ENCODE assay signal across 21 cellular contexts in the genomic region with DNA sequence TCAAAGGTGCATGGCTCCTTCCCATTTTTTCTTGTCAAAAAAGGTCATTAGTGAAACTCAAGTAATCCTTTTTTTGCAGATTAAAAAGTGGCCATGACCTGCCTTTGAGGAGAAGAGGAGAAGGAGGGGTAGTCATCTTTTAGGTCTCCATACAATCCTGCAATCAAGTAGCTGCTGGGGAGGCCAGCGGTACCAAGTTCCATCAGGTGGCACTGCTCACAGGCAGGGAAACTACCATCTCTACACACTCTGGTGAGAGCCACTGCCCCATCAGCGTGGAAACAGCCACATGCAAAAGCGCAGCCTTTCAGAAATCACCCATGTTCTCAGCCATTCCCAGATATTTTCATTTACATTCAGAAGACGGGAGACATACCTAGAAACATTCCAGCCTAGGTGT.
DNase-seq lines count a peak whose midpoint lies in the region; ATAC-seq and TF ChIP-seq lines count a peak whose summit lies in the region.
"Had no signal": no experiment of that assay in that cellular context is flagged by ENCODE, and none has a peak within 500 bp of the region (broad histone marks: within the 10 kb centered on the region; RNA-seq: fewer than 3 reads in every experiment).

No MANE protein-coding gene starts in this region.

- no peak overlapping the region for H3K4me3 ChIP-seq in KMS-11 (IDR thresholded peaks at IDR 0.05; ENCODE audit: insufficient read depth, low read depth, low read length)
- no peak overlapping the region for H3K4me3 ChIP-seq in mesodermal cell (ENCODE audit: extremely low read depth, insufficient read depth, low read length, poor library complexity, severe bottlenecking)
- no peak overlapping the region for H3K4me3 ChIP-seq in stomach smooth muscle (ENCODE audit: low read length in 2 of 2)
- H3K4me3 ChIP-seq in gastrocnemius medialis = no peak overlapping the region
- H3K4me3 ChIP-seq in trophoblast cell (ENCODE audit: low read depth, low read length) = no peak overlapping the region
- H3K4me3 ChIP-seq: PC-9 had no signal

- H4K12ac ChIP-seq in trophoblast cell (ENCODE audit: low read depth, low read length) = no peak overlapping the region

- peaks cover 43% of the 10 kb centered on the region for H3K4me1 Mint-ChIP-seq in brain
- H3K4me1 Mint-ChIP-seq in activated naive CD8-positive, alpha-beta T cell treated with anti-CD3 and anti-CD28 coated beads, Interleukin-2, amount 50 U/mL, for 24 hours = peaks cover 28% of the 10 kb centered on the region

- H2BK5ac ChIP-seq in trophoblast cell (ENCODE audit: low read depth, low read length, poor library complexity) = no peak overlapping the region

- no peak overlapping the region for H2AK5ac ChIP-seq in trophoblast cell (ENCODE audit: low read length)

- peaks cover under 1% of the 10 kb centered on the region for H3K79me1 ChIP-seq in trophoblast cell (ENCODE audit: low read length)

- no peak overlapping the region for H2BK120ac ChIP-seq in trophoblast cell (ENCODE audit: insufficient read depth, low read length, poor library complexity)

- H3K18ac ChIP-seq in trophoblast cell (ENCODE audit: low read length) = no peak overlapping the region

- no peak overlapping the region for H3K4me3 Mint-ChIP-seq in brain
- H3K4me3 Mint-ChIP-seq in activated naive CD8-positive, alpha-beta T cell treated with anti-CD3 and anti-CD28 coated beads, Interleukin-2, amount 50 U/mL, for 24 hours = no peak overlapping the region
- H3K4me3 Mint-ChIP-seq: CD4-positive, CD25-positive, alpha-beta regulatory T cell; IgD-negative memory B cell had no signal

- H3K4me2 ChIP-seq in KMS-11 (peak overlapping the region; percentile 89), trophoblast cell (ENCODE audit: low read length) (no peak overlapping the region)
- H3K4me2 ChIP-seq: PC-9 had no signal

- no peaks in the 10 kb centered on the region for H3K79me2 ChIP-seq in KMS-11 (ENCODE audit: insufficient read depth, low read depth)
- H3K79me2 ChIP-seq in trophoblast cell (ENCODE audit: control insufficient read depth, insufficient read depth, low read length, poor library complexity) = no peaks in the 10 kb centered on the region

- H3K27ac ChIP-seq in KMS-11 = peak overlapping the region; percentile 65; the same call in 1 of the 2 replicates
- H3K27ac ChIP-seq in mesodermal cell (ENCODE audit: low read depth, low read length, severe bottlenecking) = peak overlapping the region; percentile 30
- peak overlapping the region; percentile 53 for H3K27ac ChIP-seq in stomach smooth muscle (ENCODE audit: low read length)
- no peak overlapping the region for H3K27ac ChIP-seq in gastrocnemius medialis
- H3K27ac ChIP-seq in trophoblast cell (ENCODE audit: low read depth, low read length) = no peak overlapping the region
- H3K27ac ChIP-seq: PC-9 had no signal

- H2BK12ac ChIP-seq in trophoblast cell (ENCODE audit: low read length) = no peak overlapping the region

- H3K36me3 Mint-ChIP-seq in brain = peaks cover 16% of the 10 kb centered on the region
- H3K36me3 Mint-ChIP-seq in activated naive CD8-positive, alpha-beta T cell treated with anti-CD3 and anti-CD28 coated beads, Interleukin-2, amount 50 U/mL, for 24 hours (ENCODE audit: low read depth) = peaks cover 8% of the 10 kb centered on the region

- no peak overlapping the region for H3K4ac ChIP-seq in trophoblast cell (ENCODE audit: low read depth, low read length)

- H4K20me1 ChIP-seq in KMS-11 (ENCODE audit: insufficient read depth) = no peaks in the 10 kb centered on the region

- no peak overlapping the region for H4K8ac ChIP-seq in trophoblast cell (ENCODE audit: low read depth, low read length)

- no peak overlapping the region for H3K14ac ChIP-seq in trophoblast cell (ENCODE audit: low read length)

- no peak overlapping the region for H4K91ac ChIP-seq in trophoblast cell (ENCODE audit: low read depth, low read length)

- TF ChIP-seq CTCF in KMS-11 (conservative IDR thresholded peaks at IDR 0.05; ENCODE audit: low read depth, low read length) = no peak
- TF ChIP-seq CTCF in brain (conservative IDR thresholded peaks at IDR 0.05) = no peak
- no peak for TF ChIP-seq CTCF in gastrocnemius medialis (IDR thresholded peaks at IDR 0.05 in 4 of 5, conservative IDR thresholded peaks at IDR 0.05 in 1 of 5)

- TF ChIP-seq POLR2A in gastrocnemius medialis (IDR thresholded peaks at IDR 0.05) = no peak

- H3K27me3 ChIP-seq in KMS-11 (ENCODE audit: insufficient read depth, low read depth) (no peaks in the 10 kb centered on the region), stomach smooth muscle (ENCODE audit: control insufficient read depth in 1 of 2, insufficient read depth in 2 of 2, low read length in 2 of 2) (no peaks in the 10 kb centered on the region), gastrocnemius medialis (no peaks in the 10 kb centered on the region), trophoblast cell (ENCODE audit: insufficient read depth, low read length) (no peaks in the 10 kb centered on the region)

- intact Hi-C loops in gastrocnemius medialis (cut with DNase I; ENCODE audit: low total_unique reads) = no loop called here

- no peak overlapping the region for H2AFZ ChIP-seq in KMS-11 (ENCODE audit: low read depth)
- H2AFZ ChIP-seq in trophoblast cell (ENCODE audit: insufficient read depth, low read length, poor library complexity) = no peak overlapping the region
- H2AFZ ChIP-seq: PC-9 had no signal

- H3K36me3 ChIP-seq in KMS-11 (ENCODE audit: insufficient read depth) (no peaks in the 10 kb centered on the region), mesodermal cell (ENCODE audit: control insufficient read depth, insufficient read depth, low read length) (peaks cover 19% of the 10 kb centered on the region), stomach smooth muscle (ENCODE audit: control insufficient read depth in 2 of 2, insufficient read depth in 2 of 2, low read length in 2 of 2) (no peaks in the 10 kb centered on the region), gastrocnemius medialis (no peaks in the 10 kb centered on the region), trophoblast cell (ENCODE audit: control insufficient read depth in 1 of 2, insufficient read depth in 2 of 2, low read length in 2 of 2) (peaks cover 0 to 2% of the 10 kb centered on the region in 2 experiments)

- no peaks in the 10 kb centered on the region for H3K9me3 Mint-ChIP-seq in brain
- peaks cover 5% of the 10 kb centered on the region for H3K9me3 Mint-ChIP-seq in activated naive CD8-positive, alpha-beta T cell treated with anti-CD3 and anti-CD28 coated beads, Interleukin-2, amount 50 U/mL, for 24 hours
- H3K9me3 Mint-ChIP-seq: IgD-negative memory B cell had no signal

- no peak overlapping the region for H3K23ac ChIP-seq in trophoblast cell (ENCODE audit: low read length)

- no peak for DNase-seq in activated naive CD8-positive, alpha-beta T cell treated with anti-CD3 and anti-CD28 coated beads, Interleukin-2, amount 50 U/mL, for 24 hours
- no peak for DNase-seq in gastrocnemius medialis
- DNase-seq in activated CD8-positive, alpha-beta memory T cell treated with anti-CD3 and anti-CD28 coated beads, Interleukin-2, amount 50 U/mL, for 4 hours = no peak
- no peak for DNase-seq in trophoblast cell
- DNase-seq: CD4-positive, CD25-positive, alpha-beta regulatory T cell; EL; Karpas-422; MV-4-11; NCI-H1105 treated with DMSO at 0.1 percent for 48 hours; NCI-H2029 treated with DMSO at 0.1 percent for 48 hours; NCI-H2171; NCI-H345; NCI-H524; NCI-H774; PC-9; SHP77 had no signal

- in situ Hi-C loops in gastrocnemius medialis (cut with MboI; ENCODE audit: low sequenced_read_pairs in 4 of 4) = no loop called here

- 93 to 100% methylated on average over 2 to 3 of the region's 4 CpGs for WGBS in mesodermal cell (ENCODE audit: insufficient coverage in 2 of 2), 2 experiments
- WGBS in trophoblast cell (ENCODE audit: extremely low coverage, insufficient coverage, insufficient read length) = no CpG with 5 or more reads among the region's 4 CpGs

- H3K9ac ChIP-seq in KMS-11 (no peak overlapping the region), stomach smooth muscle (ENCODE audit: low read length in 2 of 2) (no peak overlapping the region), trophoblast cell (ENCODE audit: low read length) (no peak overlapping the region)

- ATAC-seq in activated naive CD8-positive, alpha-beta T cell treated with anti-CD3 and anti-CD28 coated beads, Interleukin-2, amount 50 U/mL, for 24 hours = no peak
- no peak for ATAC-seq in gastrocnemius medialis

- H3K4me1 ChIP-seq in KMS-11 (ENCODE audit: low read depth, poor library complexity, severe bottlenecking) = peaks cover 51% of the 10 kb centered on the region
- peaks cover 12% of the 10 kb centered on the region for H3K4me1 ChIP-seq in mesodermal cell (ENCODE audit: control insufficient read depth, insufficient read depth, low read length, poor library complexity, severe bottlenecking)
- H3K4me1 ChIP-seq in stomach smooth muscle (ENCODE audit: control insufficient read depth, insufficient read depth, low read length) = peaks cover 16% of the 10 kb centered on the region
- H3K4me1 ChIP-seq in gastrocnemius medialis = no peaks in the 10 kb centered on the region
- peaks cover 0 to 3% of the 10 kb centered on the region in 2 experiments for H3K4me1 ChIP-seq in trophoblast cell (ENCODE audit: control insufficient read depth in 1 of 2, insufficient read depth in 2 of 2, low read length in 2 of 2)

- peak overlapping the region in 4 of 5 experiments; percentile 46 to 90 (median 80) for H3K27ac Mint-ChIP-seq in brain
- H3K27ac Mint-ChIP-seq in activated naive CD8-positive, alpha-beta T cell treated with anti-CD3 and anti-CD28 coated beads, Interleukin-2, amount 50 U/mL, for 24 hours = no peak overlapping the region
- H3K27ac Mint-ChIP-seq: IgD-negative memory B cell had no signal

- peaks cover 3% of the 10 kb centered on the region for H3K27me3 Mint-ChIP-seq in brain
- no peaks in the 10 kb centered on the region for H3K27me3 Mint-ChIP-seq in activated naive CD8-positive, alpha-beta T cell treated with anti-CD3 and anti-CD28 coated beads, Interleukin-2, amount 50 U/mL, for 24 hours
- H3K27me3 Mint-ChIP-seq: CD4-positive, CD25-positive, alpha-beta regulatory T cell; IgD-negative memory B cell had no signal

- H3K9me3 ChIP-seq in mesodermal cell (ENCODE audit: control insufficient read depth, low read length) (no peaks in the 10 kb centered on the region), stomach smooth muscle (ENCODE audit: control insufficient read depth in 2 of 2, low read length in 2 of 2) (no peaks in the 10 kb centered on the region), gastrocnemius medialis (no peaks in the 10 kb centered on the region), trophoblast cell (ENCODE audit: insufficient read depth, low read depth, low read length) (no peaks in the 10 kb centered on the region)

Comparison
In these comparisons a context has a peak if more than half of its experiments do, and no peak if none do; other contexts are left out.
1. H3K27ac ChIP-seq: peak in KMS-11 (single experiment), mesodermal cell (single experiment) and stomach smooth muscle (single experiment); none in gastrocnemius medialis (0 of 4) and trophoblast cell (single experiment).